31 cellular contexts compared by ENCODE assay signal in the genomic region with DNA sequence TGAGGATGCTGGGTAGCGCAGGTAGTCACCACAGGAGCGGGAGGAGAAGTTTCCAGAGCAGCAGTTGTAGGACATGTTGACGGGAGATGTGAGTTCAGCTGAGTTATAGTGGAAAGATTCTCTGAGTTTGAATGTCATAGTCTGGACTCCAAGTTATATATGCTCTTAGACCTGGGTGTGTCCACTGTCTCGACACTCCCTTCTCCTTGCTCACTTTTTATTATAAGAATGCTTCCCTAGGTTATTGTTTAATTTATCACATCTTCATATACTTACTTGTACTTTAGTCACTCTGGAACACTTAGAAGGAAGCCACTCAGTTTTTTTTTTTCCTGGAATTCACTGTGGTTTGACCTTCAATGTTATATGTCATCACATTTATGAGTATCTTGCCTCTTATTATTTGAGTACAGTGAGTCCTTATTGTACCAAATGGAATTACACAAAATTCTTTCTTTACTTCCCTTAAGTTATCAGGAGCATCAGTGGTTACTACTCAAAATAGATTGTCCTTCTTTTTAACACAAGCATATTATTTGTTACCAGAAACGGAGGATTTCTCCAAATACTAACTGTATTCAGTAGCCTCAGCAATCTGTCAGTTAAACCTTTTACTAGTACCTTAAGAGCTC. TPM values are rescaled to one million over a fixed set of nuclear protein-coding genes. Genes with fewer than 3 reads are reported as not detected.
"Had no signal": no experiment of that assay in that cellular context is flagged by ENCODE, and none has a peak within 500 bp of the region (broad histone marks: within the 10 kb centered on the region; RNA-seq: fewer than 3 reads in every experiment).

Gene KRTAP13-2 (minus strand): TSS at position 133 of the 632 bp plus-strand sequence. CDS start 58 bp downstream, at position 75.

- H3K27me3 ChIP-seq: ascending aorta, breast epithelium, esophagus muscularis mucosa, gastroesophageal sphincter, heart right ventricle, hepatocyte had no signal

- H3K36me3 ChIP-seq: ascending aorta, breast epithelium, esophagus muscularis mucosa, gastroesophageal sphincter, heart right ventricle had no signal

- H3K4me3 ChIP-seq: ascending aorta, breast epithelium, esophagus muscularis mucosa, gastroesophageal sphincter, heart right ventricle, hepatocyte had no signal

- H3K27ac ChIP-seq: ascending aorta, breast epithelium, esophagus muscularis mucosa, foreskin keratinocyte, gastroesophageal sphincter, heart right ventricle, hepatocyte had no signal

- H3K4me1 ChIP-seq: ascending aorta, breast epithelium, esophagus muscularis mucosa, foreskin keratinocyte, gastroesophageal sphincter, heart right ventricle had no signal

- DNase-seq: activated CD4-positive, alpha-beta memory T cell treated with anti-CD3 and anti-CD28 coated beads, Interleukin-2, amount 10 ng/mL, durations not matched to agents 7 days and 5 days; activated CD4-positive, alpha-beta T cell treated with anti-CD3 and anti-CD28 coated beads for 1 hour; activated CD4-positive, alpha-beta T cell treated with anti-CD3 and anti-CD28 coated beads for 4 hours; activated CD4-positive, alpha-beta T cell treated with anti-CD3 and anti-CD28 coated beads, Interleukin-2, amount 10 ng/mL, durations not matched to agents 7 days and 5 days; activated CD4-positive, alpha-beta T cell treated with anti-CD3 and anti-CD28 coated beads, Interleukin-2, amount 50 U/mL, for 4 hours; activated CD8-positive, alpha-beta memory T cell treated with anti-CD3 and anti-CD28 coated beads, Interleukin-2, amount 50 U/mL, for 48 hours; activated gamma-delta T cell; activated naive CD4-positive, alpha-beta T cell; activated naive CD4-positive, alpha-beta T cell treated with anti-CD3 and anti-CD28 coated beads, Interleukin-2, amount 10 ng/mL, durations not matched to agents 7 days and 5 days; activated naive CD8-positive, alpha-beta T cell treated with anti-CD3 and anti-CD28 coated beads, Interleukin-2, amount 10 ng/mL, durations not matched to agents 7 days and 5 days; activated T-cell treated with anti-CD3 and anti-CD28 coated beads for 4 hours; activated T-cell treated with anti-CD3 and anti-CD28 coated beads, Interleukin-2, amount 50 U/mL, for 24 hours; activated T-cell treated with anti-CD3 and anti-CD28 coated beads, Interleukin-2, amount 50 U/mL, for 72 hours; caudate nucleus; cortex of kidney; dermis blood vessel endothelial cell; effector CD4-positive, alpha-beta T cell; effector memory CD8-positive, alpha-beta T cell; erythroblast; foreskin keratinocyte; heart right ventricle; T-helper 2 cell had no signal

- H3K79me2 ChIP-seq: hepatocyte had no signal

- H3K9me3 ChIP-seq: ascending aorta, breast epithelium, esophagus muscularis mucosa had no signal

- H3K4me2 ChIP-seq: hepatocyte had no signal

- H2AFZ ChIP-seq: hepatocyte had no signal

- ATAC-seq: activated naive CD4-positive, alpha-beta T cell treated with anti-CD3 and anti-CD28 coated beads, Interleukin-2, amount 50 U/mL, for 72 hours; activated T-cell treated with anti-CD3 and anti-CD28 coated beads, Interleukin-2, amount 50 U/mL, for 72 hours; effector memory CD8-positive, alpha-beta T cell; foreskin keratinocyte; gastroesophageal sphincter; heart right ventricle; WTC11 had no signal

RNA-seq across cellular contexts. Expression of gene KRTAP13-2, which starts in this region (rescaled TPM):
- total RNA-seq: activated CD4-positive, alpha-beta memory T cell treated with anti-CD3 and anti-CD28 coated beads, Interleukin-2, amount 10 ng/mL, durations not matched to agents 7 days and 5 days; activated CD4-positive, alpha-beta T cell treated with anti-CD3 and anti-CD28 coated beads, Interleukin-2, amount 10 ng/mL, durations not matched to agents 7 days and 5 days; activated naive CD4-positive, alpha-beta T cell treated with anti-CD3 and anti-CD28 coated beads, Interleukin-2, amount 50 U/mL, for 72 hours; activated naive CD8-positive, alpha-beta T cell treated with anti-CD3 and anti-CD28 coated beads, Interleukin-2, amount 10 ng/mL, durations not matched to agents 7 days and 5 days; activated T-cell treated with anti-CD3 and anti-CD28 coated beads, Interleukin-2, amount 50 U/mL, for 72 hours; ascending aorta; breast epithelium; chondrocyte; dermis blood vessel endothelial cell; esophagus muscularis mucosa; foreskin keratinocyte; gastroesophageal sphincter; glomerular endothelial cell; heart right ventricle; hepatocyte; WTC11 had no signal
- polyA plus RNA-seq: foreskin keratinocyte, heart right ventricle, hepatocyte had no signal
